Comparison of ENCODE assay signal across 11 cellular contexts in the genomic region with DNA sequence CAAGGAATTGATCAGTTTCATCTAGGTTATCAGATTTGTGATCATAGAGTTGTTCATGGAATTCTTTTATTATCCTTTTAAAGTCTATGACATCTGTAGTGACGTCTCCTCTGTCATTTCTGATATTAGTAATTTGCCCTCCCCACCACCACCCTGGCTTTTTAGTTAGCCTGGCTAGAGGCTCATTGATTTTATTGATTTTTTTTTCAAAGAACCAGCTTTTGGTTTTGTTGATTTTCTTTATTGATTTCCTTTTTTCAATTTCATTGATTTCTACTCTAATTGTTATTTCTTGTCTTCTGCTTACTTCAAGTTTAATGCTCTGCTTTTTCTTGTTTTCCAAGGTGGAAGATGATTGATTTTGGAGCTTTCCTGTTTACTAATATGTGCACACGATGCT.
"Had no signal": no experiment of that assay in that cellular context is flagged by ENCODE, and none has a peak within 500 bp of the region (broad histone marks: within the 10 kb centered on the region; RNA-seq: fewer than 3 reads in every experiment).

No MANE protein-coding gene starts in this region.

- H3K4me2 ChIP-seq: GM23338 had no signal

- FAIRE-seq: H1, H54 had no signal

- DNase-seq: GM23248, GOT3, H7, H9, HCEC 1CT, HFFc6 had no signal

- H3K27ac ChIP-seq: GM23248 had no signal

- H3K27ac Mint-ChIP-seq: GM23338, H9, HFFc6 had no signal

- H3K9ac ChIP-seq: GM23248 had no signal

- H3K36me3 ChIP-seq: HAP-1 had no signal

- H3K4me3 ChIP-seq: GM23248, GM23338, HAP-1 had no signal

- H2AFZ ChIP-seq: GM23248, GM23338 had no signal

- H3K4me3 Mint-ChIP-seq: GM23338, H9, HFFc6 had no signal

- ATAC-seq: GM23338, HCT116 had no signal
